Comparison of ENCODE assay signal across 8 cellular contexts in the genomic region with DNA sequence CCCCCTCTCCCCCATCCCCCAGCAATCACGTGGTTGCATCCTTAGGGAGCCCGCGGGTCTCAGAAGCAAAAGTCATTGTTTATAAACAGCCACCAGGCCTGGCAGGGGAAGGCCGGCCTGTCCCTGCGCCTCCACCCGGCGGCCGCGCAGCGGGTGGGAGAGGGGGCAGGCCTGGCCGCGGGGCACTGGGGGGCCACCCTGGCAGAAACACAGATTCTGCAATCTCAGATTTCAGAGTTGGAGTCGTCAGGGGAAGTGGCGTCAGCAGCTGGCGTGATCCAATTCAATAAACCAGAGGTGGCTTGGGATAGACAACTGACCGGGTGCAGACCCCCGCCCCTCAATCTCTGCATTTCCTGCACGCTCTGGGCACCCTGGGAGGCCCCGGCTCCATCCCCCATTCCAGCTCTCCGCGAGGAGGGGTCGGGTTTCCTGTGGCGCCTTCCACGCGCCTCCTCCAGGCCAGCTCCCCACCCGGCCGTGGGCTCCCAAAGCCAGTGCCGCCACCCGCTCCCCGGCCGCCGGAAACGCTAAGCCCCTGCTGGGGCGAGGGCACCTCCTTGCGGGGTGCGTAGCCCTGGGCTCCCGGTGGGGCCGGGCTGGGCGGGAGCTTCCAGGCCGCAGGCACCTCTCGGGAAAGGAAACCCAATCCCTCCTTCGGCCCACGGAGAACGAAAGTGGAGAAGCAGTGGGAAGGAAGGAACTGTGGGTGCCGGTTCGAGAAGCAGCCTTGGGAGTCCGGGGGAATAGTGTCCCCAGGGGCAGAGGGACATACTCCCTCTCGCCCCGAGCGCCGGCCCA. TPM values are rescaled to one million over a fixed set of nuclear protein-coding genes. Genes with fewer than 3 reads are reported as not detected.
A peak's percentile ranks its signal among the peaks of the same experiment; 100 is the strongest.
DNase-seq lines count a peak whose midpoint lies in the region; ATAC-seq and TF ChIP-seq lines count a peak whose summit lies in the region.

No MANE protein-coding gene starts in this region.

- H3K4me3 ChIP-seq in MG63 (peak overlapping the region; percentile 78), iPS-20b (ENCODE audit: low read length) (peak overlapping the region; percentile 77), skeletal muscle tissue (ENCODE audit: low read length in 3 of 3) (peak overlapping the region; percentile 81 to 93 (median 91))

- H3K4me1 Mint-ChIP-seq in brain = peaks cover 59% of the 10 kb centered on the region

- DNase-seq in DMS79 (lab: John Stamatoyannopoulos, UW) = peak; percentile 31
- peak; percentile 40 for DNase-seq in MG63
- DNase-seq in effector CD4-positive, alpha-beta T cell = no peak
- DNase-seq in NK-92 (lab: John Stamatoyannopoulos, UW; ENCODE audit: unreplicated experiment) = no peak

- no peak for ATAC-seq in activated CD4-positive, CD25-positive, alpha-beta regulatory T cell treated with anti-CD3 and anti-CD28 coated beads, Interleukin-2, amount 50 U/mL, for 24 hours

- H3K9ac ChIP-seq in iPS-20b (ENCODE audit: low read depth, low read length) = peak overlapping the region; percentile 61; the same call in 1 of the 2 replicates
- peak overlapping the region; percentile 97 to 99 (median 98) for H3K9ac ChIP-seq in skeletal muscle tissue (ENCODE audit: low read depth in 1 of 3, low read length in 3 of 3)

- TF ChIP-seq CTCF in brain (conservative IDR thresholded peaks at IDR 0.05) = no peak

- peak overlapping the region in 4 of 5 experiments; percentile 30 to 93 (median 91) for H3K27ac Mint-ChIP-seq in brain

- H3K9me3 Mint-ChIP-seq in brain = no peaks in the 10 kb centered on the region

- H3K36me3 Mint-ChIP-seq in brain = peaks cover 4% of the 10 kb centered on the region

- peak overlapping the region; percentile 77 to 89 (median 83) for H3K4me3 Mint-ChIP-seq in brain

- H3K27me3 Mint-ChIP-seq in brain = peaks cover 4% of the 10 kb centered on the region

- H3K27ac ChIP-seq in iPS-20b (ENCODE audit: low read length) (no peak overlapping the region), skeletal muscle tissue (ENCODE audit: low read depth, low read length) (peak overlapping the region; percentile 93)

- H3K36me3 ChIP-seq in MG63 (no peaks in the 10 kb centered on the region), iPS-20b (ENCODE audit: insufficient read depth, low read depth, low read length) (no peaks in the 10 kb centered on the region), skeletal muscle tissue (ENCODE audit: control insufficient read depth in 3 of 3, insufficient read depth in 3 of 3, low read length in 3 of 3) (peaks cover 0 to 13% (median 4%) of the 10 kb centered on the region in 3 donors)

- H3K27me3 ChIP-seq in MG63 (no peaks in the 10 kb centered on the region), iPS-20b (ENCODE audit: insufficient read depth, low read length) (peaks cover 26% of the 10 kb centered on the region), skeletal muscle tissue (ENCODE audit: control insufficient read depth in 3 of 3, insufficient read depth in 3 of 3, low read length in 3 of 3) (no peaks in the 10 kb centered on the region)

- H3K9me3 ChIP-seq in MG63 = no peaks in the 10 kb centered on the region
- no peaks in the 10 kb centered on the region for H3K9me3 ChIP-seq in iPS-20b (ENCODE audit: insufficient read depth, low read depth, low read length)
- H3K9me3 ChIP-seq in skeletal muscle tissue (ENCODE audit: control insufficient read depth in 3 of 3, low read length in 3 of 3) = no peaks in the 10 kb centered on the region

- H3K4me1 ChIP-seq in iPS-20b (ENCODE audit: insufficient read depth, low read length) = peaks cover 7% of the 10 kb centered on the region; the same call in 1 of the 2 replicates
- H3K4me1 ChIP-seq in skeletal muscle tissue (ENCODE audit: control insufficient read depth in 3 of 3, insufficient read depth in 3 of 3, low read length in 3 of 3) = peaks cover 49 to 60% (median 52%) of the 10 kb centered on the region in 3 donors

RNA-seq across cellular contexts. Expression of gene BIN1, which starts 1.1 kb away (rescaled TPM):
- total RNA-seq in MG63 (2014; rRNA removed; shearing (Covaris generic); ENCODE audit: low replicate concordance) = 33.7 and 50.8 TPM in 2 replicates
- 145 TPM for polyA plus RNA-seq in brain (ENCODE audit: insufficient read depth, low read depth, low replicate concordance)
- 597 TPM for total RNA-seq in skeletal muscle tissue

Comparison
In these comparisons a context has a peak if more than half of its experiments do, and no peak if none do; other contexts are left out.
1. DNase-seq: peak in DMS79 (single experiment) and MG63 (single experiment); none in effector CD4-positive, alpha-beta T cell (single experiment) and NK-92 (single experiment).
2. RNA of gene BIN1, which starts 1.1 kb away (total RNA-seq): 597 TPM in skeletal muscle tissue (single experiment); 33.7 to 50.8 TPM in MG63; every median in the first group is over 10 times any median in the second.
3. Peak in every context shown above with its lines, with median percentiles within 50 percentile points of each other: H3K4me3 ChIP-seq.